27 cellular contexts compared by ENCODE assay signal in the genomic region with DNA sequence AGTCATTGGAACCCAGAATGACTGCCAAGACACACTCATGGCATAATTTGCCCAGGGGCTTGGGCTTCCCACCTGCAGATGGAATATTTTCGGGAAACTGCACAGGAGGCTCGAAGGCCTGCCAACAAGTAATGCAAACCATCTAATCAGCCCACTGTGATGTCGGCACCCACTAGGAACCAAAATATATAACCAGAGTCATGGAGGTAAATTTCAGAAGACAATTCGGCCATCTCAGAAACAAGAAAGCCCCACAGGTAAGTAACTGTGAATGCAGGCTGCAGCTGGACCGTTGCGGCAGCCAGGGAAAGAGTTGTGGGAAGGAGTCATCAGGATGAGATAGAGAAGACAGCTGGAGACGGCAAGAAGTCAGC.
"Had no signal": no experiment of that assay in that cellular context is flagged by ENCODE, and none has a peak within 500 bp of the region (broad histone marks: within the 10 kb centered on the region; RNA-seq: fewer than 3 reads in every experiment).

No MANE protein-coding gene starts in this region.

- H3K27me3 ChIP-seq: heart right ventricle, hepatocyte, left lung, neural progenitor cell, neutrophil, spleen, suprapubic skin, tibial artery, upper lobe of left lung had no signal

- DNase-seq: heart right ventricle; kidney glomerular epithelial cell; left colon; lower lobe of right lung; mammary epithelial cell; mesenchymal stem cell; naive B cell; natural killer cell; nephron progenitor cell; occipital lobe; psoas muscle; small intestine; spleen; stimulated activated CD4-positive, alpha-beta T cell treated with anti-CD3 and anti-CD28 coated beads, Interleukin-4, amount 100 ng/mL, for 4 hours; stimulated activated CD8-positive, alpha-beta memory T cell treated with anti-CD3 and anti-CD28 coated beads, Interleukin-4, amount 100 ng/mL, for 48 hours; stimulated activated naive CD4-positive, alpha-beta T cell treated with Interleukin-2 at 50 U/mL for 16 hours; tibial artery; upper lobe of left lung had no signal

- ATAC-seq: heart right ventricle; left colon; left lung; lower lobe of right lung; natural killer cell; psoas muscle; sciatic nerve; stimulated activated memory B cell treated with anti-CD40 and anti-IgM and Interleukin-4, amounts not matched to agents 10 μg/mL and 1 μg/mL and 100 μg/mL, for 72 hours had no signal

- H3K4me1 ChIP-seq: neural progenitor cell had no signal

- H3K27ac Mint-ChIP-seq: naive B cell; natural killer cell; nephron progenitor cell; neural progenitor cell; stimulated activated memory B cell treated with anti-CD40 and anti-IgM and Interleukin-4, amounts not matched to agents 10 μg/mL and 1 μg/mL and 100 μg/mL, for 72 hours had no signal

- H3K4me3 Mint-ChIP-seq: naive B cell; natural killer cell; nephron progenitor cell; neural progenitor cell; stimulated activated memory B cell treated with anti-CD40 and anti-IgM and Interleukin-4, amounts not matched to agents 10 μg/mL and 1 μg/mL and 100 μg/mL, for 72 hours had no signal

- H3K9me3 ChIP-seq: heart right ventricle, left lung, lower lobe of right lung, neutrophil, psoas muscle, suprapubic skin, thoracic aorta, tibial artery, upper lobe of left lung had no signal

- H3K4me3 ChIP-seq: heart right ventricle, hepatocyte, left lung, lower lobe of right lung, neural progenitor cell, psoas muscle, spleen, suprapubic skin, thoracic aorta, tibial artery, upper lobe of left lung had no signal

- H3K4me1 Mint-ChIP-seq: natural killer cell, neural progenitor cell had no signal

- H3K36me3 ChIP-seq: heart right ventricle, left lung, lower lobe of right lung, neural progenitor cell, neutrophil, spleen, suprapubic skin, thoracic aorta, tibial artery, upper lobe of left lung had no signal

- H3K9me3 Mint-ChIP-seq: natural killer cell had no signal

- H3K27ac ChIP-seq: heart right ventricle, hepatocyte, left lung, lower lobe of right lung, neural progenitor cell, neutrophil, parathyroid adenoma, psoas muscle, spleen, suprapubic skin, thoracic aorta, tibial artery, upper lobe of left lung had no signal
